Comparison of ENCODE assay signal across 16 cellular contexts in genomic region chr14:101331141-101331525, GRCh38.
"Had no signal": no experiment of that assay in that cellular context is flagged by ENCODE, and none has a peak within 500 bp of the region (broad histone marks: within the 10 kb centered on the region; RNA-seq: fewer than 3 reads in every experiment).

No MANE protein-coding gene starts in this region.

- H3K36me3 ChIP-seq: gastroesophageal sphincter, heart left ventricle, left lung, lower lobe of right lung had no signal

- H3K9me3 Mint-ChIP-seq: mesothelial cell of epicardium had no signal

- H3K4me1 ChIP-seq: foreskin keratinocyte, heart left ventricle, left lung, lower lobe of right lung had no signal

- H3K27ac ChIP-seq: coronary artery, dorsolateral prefrontal cortex, foreskin keratinocyte, gastroesophageal sphincter, heart left ventricle, left lung, lower lobe of right lung had no signal

- H3K4me3 Mint-ChIP-seq: mesothelial cell of epicardium had no signal

- H3K27me3 ChIP-seq: foreskin keratinocyte had no signal

- H3K4me3 ChIP-seq: coronary artery, dorsolateral prefrontal cortex, gastroesophageal sphincter, heart left ventricle, left lung, lower lobe of right lung, mucosa of descending colon had no signal

- H3K9me3 ChIP-seq: gastroesophageal sphincter, heart left ventricle, left lung, lower lobe of right lung, mucosa of descending colon had no signal

- DNase-seq: dermis blood vessel endothelial cell; dorsolateral prefrontal cortex; effector CD4-positive, alpha-beta T cell; effector memory CD4-positive, alpha-beta T cell; foreskin keratinocyte; heart left ventricle; hippocampal formation; left cardiac atrium; left lung; left ventricle myocardium superior; lower lobe of right lung; mesenchymal stem cell; mucosa of descending colon had no signal

- H3K36me3 Mint-ChIP-seq: mesothelial cell of epicardium had no signal

- H3K27ac Mint-ChIP-seq: mesothelial cell of epicardium had no signal

- ATAC-seq: foreskin keratinocyte, gastroesophageal sphincter, heart left ventricle, left cardiac atrium, left lung, left ventricle myocardium superior, lower lobe of right lung had no signal
